In genomic region chr16:11232852-11233726, GRCh38 we compare ENCODE assay signal across 8 cellular contexts. TPM values are rescaled to one million over a fixed set of nuclear protein-coding genes. Genes with fewer than 3 reads are reported as not detected.
DNase-seq lines count a peak whose midpoint lies in the region; ATAC-seq and TF ChIP-seq lines count a peak whose summit lies in the region.

No MANE protein-coding gene starts in this region.

- no peaks in the 10 kb centered on the region for H3K9me3 ChIP-seq in left ventricle myocardium inferior (replicated peaks)

- H3K4me1 ChIP-seq in left ventricle myocardium inferior = peaks cover 9% of the 10 kb centered on the region

- peak; percentile 85 to 89 (median 87) for DNase-seq in activated CD8-positive, alpha-beta memory T cell treated with anti-CD3 and anti-CD28 coated beads for 48 hours (ENCODE audit: low read depth in 2 of 3, low spot score in 2 of 3)
- no peak for DNase-seq in left ventricle myocardium inferior
- DNase-seq in stimulated activated CD8-positive, alpha-beta memory T cell treated with anti-CD3 and anti-CD28 coated beads, Interleukin-15, amount 100 ng/mL, for 48 hours (ENCODE audit: low read depth in 2 of 2) = peak; percentile 93
- no peak for DNase-seq in NOMO-1 (lab: John Stamatoyannopoulos, UW; ENCODE audit: unreplicated experiment in 2 of 2)
- no peak for DNase-seq in LoVo (ENCODE audit: low spot score)
- DNase-seq in mesenteric fat pad (ENCODE audit: low spot score) = no peak

- peak overlapping the region; percentile 15 for H3K4me3 ChIP-seq in left ventricle myocardium inferior

- no peak for TF ChIP-seq CTCF in left ventricle myocardium inferior (IDR thresholded peaks at IDR 0.05; ENCODE audit: borderline replicate concordance)

- no peak overlapping the region for H3K27ac ChIP-seq in left ventricle myocardium inferior (replicated peaks)

- H3K36me3 ChIP-seq in left ventricle myocardium inferior = no peaks in the 10 kb centered on the region

- no peaks in the 10 kb centered on the region for H3K27me3 ChIP-seq in left ventricle myocardium inferior (ENCODE audit: low read depth)

- peak; percentile 58 for ATAC-seq in HG03460 (IDR thresholded peaks at IDR 0.05; ENCODE audit: unreplicated experiment)

- intact Hi-C loops in left ventricle myocardium inferior (cut with micrococcal nuclease) = no loop called here

- TF ChIP-seq POLR2A in GM19193 (IDR thresholded peaks at IDR 0.05; ENCODE audit: extremely low read depth, insufficient read depth, insufficient read length) = peak; percentile 51

RNA-seq across cellular contexts. Expression of gene SOCS1, which starts 22.9 kb away (rescaled TPM):
- total RNA-seq in left ventricle myocardium inferior (2.9 TPM), mesenteric fat pad (35.0 TPM)

RNA-seq across cellular contexts. Expression of gene TNP2, which starts 36.0 kb away (rescaled TPM):
- total RNA-seq in left ventricle myocardium inferior = not detected
- total RNA-seq in mesenteric fat pad = not detected

RNA-seq across cellular contexts. Expression of gene PRM3, which starts 40.3 kb away (rescaled TPM):
- total RNA-seq in left ventricle myocardium inferior = not detected
- not detected for total RNA-seq in mesenteric fat pad

RNA-seq across cellular contexts. Expression of gene PRM2, which starts 43.2 kb away (rescaled TPM):
- total RNA-seq in left ventricle myocardium inferior (not detected), mesenteric fat pad (not detected)

RNA-seq across cellular contexts. Expression of gene PRM1, which starts 48.0 kb away (rescaled TPM):
- not detected for total RNA-seq in left ventricle myocardium inferior
- not detected for total RNA-seq in mesenteric fat pad

Comparison
In these comparisons a context has a peak if more than half of its experiments do, and no peak if none do; other contexts are left out.
1. DNase-seq: peak in activated CD8-positive, alpha-beta memory T cell treated with anti-CD3 and anti-CD28 coated beads for 48 hours (3 of 3) and stimulated activated CD8-positive, alpha-beta memory T cell treated with anti-CD3 and anti-CD28 coated beads, Interleukin-15, amount 100 ng/mL, for 48 hours (2 of 2); none in left ventricle myocardium inferior (single experiment), NOMO-1 (0 of 2), LoVo (single experiment) and mesenteric fat pad (single experiment).